ENCODE assay signal across 8 cellular contexts in the genomic region with DNA sequence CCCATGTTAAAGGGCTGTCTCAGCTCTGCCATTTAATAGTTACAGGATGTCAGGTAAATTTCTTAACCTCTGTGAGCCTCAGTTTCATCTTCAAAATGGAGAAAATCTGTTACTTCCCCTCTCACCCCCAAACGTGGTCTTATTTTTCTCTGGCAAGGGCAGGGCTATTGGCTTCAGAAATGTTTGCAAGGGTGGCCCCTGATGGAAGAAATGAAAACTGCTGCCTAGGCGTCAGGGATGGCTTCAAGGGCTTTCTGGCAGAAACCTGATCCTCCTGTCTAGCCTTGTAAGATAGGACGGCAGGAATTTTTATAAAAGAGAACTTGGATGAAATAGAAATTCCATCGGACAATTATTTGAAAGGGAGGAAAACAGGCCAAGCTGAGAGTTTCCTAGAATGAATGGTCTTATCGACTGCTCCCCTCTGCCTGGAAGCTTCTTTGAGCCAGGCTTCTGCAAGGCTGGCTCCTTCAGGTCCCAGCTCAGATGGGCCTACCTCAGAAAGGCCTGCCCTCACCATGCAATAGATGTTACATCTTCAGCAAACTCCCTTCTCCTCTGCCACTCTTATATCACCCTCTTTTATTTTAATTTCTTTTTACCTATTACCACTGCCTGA.
DNase-seq lines count a peak whose midpoint lies in the region; ATAC-seq and TF ChIP-seq lines count a peak whose summit lies in the region.

No MANE protein-coding gene starts in this region.

- peak; percentile 67 to 77 for ATAC-seq in activated CD4-positive, CD25-positive, alpha-beta regulatory T cell treated with anti-CD3 and anti-CD28 coated beads, Interleukin-2, amount 50 U/mL, for 24 hours

- TF ChIP-seq CTCF in HFF-Myc (IDR thresholded peaks at IDR 0.05; ENCODE audit: low read depth, low read length, missing control alignments) (peak; percentile 79), coronary artery (IDR thresholded peaks at IDR 0.05) (no peak)

- H3K4me3 ChIP-seq in HFF-Myc (replicated peaks; ENCODE audit: low read depth, low read length) (no peak overlapping the region), coronary artery (no peak overlapping the region)

- H3K27ac ChIP-seq in substantia nigra (ENCODE audit: low read depth, low read length, poor library complexity, severe bottlenecking) (no peak overlapping the region), coronary artery (no peak overlapping the region)

- DNase-seq in GDM1 (lab: John Stamatoyannopoulos, UW) (peak; percentile 27), HFF-Myc (ENCODE audit: extremely low read depth, low read depth) (peak; percentile 69), NCI-H2107 treated with DMSO at 0.1 percent for 48 hours (lab: John Stamatoyannopoulos, UW; ENCODE audit: unreplicated experiment) (peak; percentile 84), middle frontal gyrus (ENCODE audit: extremely low spot score, low spot score) (peak; percentile 64), substantia nigra (lab: John Stamatoyannopoulos, UW) (peak in 36 of 49 donors; percentile 7 to 65 (median 42)), coronary artery (ENCODE audit: low spot score) (no peak)
- DNase-seq in effector CD4-positive, alpha-beta T cell, result peak; percentile 8
